Comparison of ENCODE assay signal across 8 cellular contexts in the genomic region with DNA sequence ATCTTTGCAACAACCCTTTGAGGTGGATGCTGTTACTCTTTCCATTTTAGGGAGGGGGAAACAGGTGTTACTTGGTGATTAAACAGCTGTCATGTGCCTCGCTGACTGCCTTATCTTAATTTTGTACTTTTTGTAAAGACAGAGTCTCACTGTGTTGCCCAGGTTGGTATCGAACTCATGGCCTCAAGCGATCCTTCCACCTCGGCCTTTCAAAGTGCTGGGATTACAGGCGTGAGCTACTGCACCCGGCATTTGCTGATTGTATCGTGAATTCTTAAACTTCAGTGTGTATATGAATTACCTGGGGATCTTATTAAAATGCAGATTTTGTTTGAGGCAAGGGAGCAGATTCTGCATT. TPM values are rescaled to one million over a fixed set of nuclear protein-coding genes. Genes with fewer than 3 reads are reported as not detected.
A peak's percentile ranks its signal among the peaks of the same experiment; 100 is the strongest.
DNase-seq lines count a peak whose midpoint lies in the region; ATAC-seq and TF ChIP-seq lines count a peak whose summit lies in the region.

No MANE protein-coding gene starts in this region.

- peak overlapping the region; percentile 98 for H3K4me3 Mint-ChIP-seq in activated naive CD4-positive, alpha-beta T cell treated with anti-CD3 and anti-CD28 coated beads for 36 hours
- H3K4me3 Mint-ChIP-seq in brain = peak overlapping the region; percentile 98 to 100 (median 99)

- no peak for TF ChIP-seq POLR2A in upper lobe of left lung (IDR thresholded peaks at IDR 0.05)

- no peak overlapping the region for H2BK15ac ChIP-seq in mesenchymal stem cell (ENCODE audit: low read depth, poor library complexity, severe bottlenecking)

- peaks cover 16 to 19% of the 10 kb centered on the region in 2 experiments for H3K36me3 ChIP-seq in mesenchymal stem cell (ENCODE audit: control insufficient read depth in 1 of 2, insufficient read depth in 2 of 2, low read depth in 1 of 2, low read length in 2 of 2)
- peaks cover 0 to 10% (median 2%) of the 10 kb centered on the region in 4 donors for H3K36me3 ChIP-seq in upper lobe of left lung

- no peak overlapping the region for H2AFZ ChIP-seq in mesenchymal stem cell (ENCODE audit: low read depth, low read length)

- peak overlapping the region; percentile 97 for H3K9ac ChIP-seq in mesenchymal stem cell (ENCODE audit: low read length)

- H3K9me3 ChIP-seq in mesenchymal stem cell (ENCODE audit: control insufficient read depth, low read length) = no peaks in the 10 kb centered on the region
- no peaks in the 10 kb centered on the region for H3K9me3 ChIP-seq in upper lobe of left lung

- DNase-seq in activated naive CD4-positive, alpha-beta T cell treated with anti-CD3 and anti-CD28 coated beads for 36 hours = no peak
- no peak for DNase-seq in activated naive CD4-positive, alpha-beta T cell (lab: John Stamatoyannopoulos, UW)
- DNase-seq in mesenchymal stem cell = no peak
- DNase-seq in upper lobe of left lung = no peak
- DNase-seq in SW 1271 (lab: John Stamatoyannopoulos, UW) = no peak
- no peak for DNase-seq in DMS153 treated with DMSO at 0.1 percent for 48 hours (lab: John Stamatoyannopoulos, UW; ENCODE audit: unreplicated experiment)

- intact Hi-C loops in activated naive CD4-positive, alpha-beta T cell treated with anti-CD3 and anti-CD28 coated beads for 36 hours (cut with micrococcal nuclease) = loop anchor here (2.0 kb wide), 4 partner anchors 176 to 488 kb away; a partner anchor contains a TSS

- H3K4me1 Mint-ChIP-seq in activated naive CD4-positive, alpha-beta T cell treated with anti-CD3 and anti-CD28 coated beads for 36 hours (ENCODE audit: low read depth) = peaks cover 43% of the 10 kb centered on the region
- H3K4me1 Mint-ChIP-seq in brain = peaks cover 54% of the 10 kb centered on the region

- no peak overlapping the region for H4K8ac ChIP-seq in mesenchymal stem cell (ENCODE audit: low read length)

- peak overlapping the region; percentile 95 for H3K27ac ChIP-seq in mesenchymal stem cell (ENCODE audit: low read length, poor library complexity, severe bottlenecking)
- H3K27ac ChIP-seq in upper lobe of left lung = peak overlapping the region; percentile 91 to 96 (median 94)

- CTCF ChIA-PET in activated naive CD4-positive, alpha-beta T cell treated with anti-CD3 and anti-CD28 coated beads for 36 hours (lab: Charles Lee) = interaction anchor here (0.8 to 4.6 kb wide), 13 partner anchors 16 to 168 kb away, joined by 3 to 72 read pairs (median 4); a partner anchor contains a TSS

- peak overlapping the region in 1 of 2 experiments; percentile 99 for H3K18ac ChIP-seq in mesenchymal stem cell (ENCODE audit: low read depth in 1 of 2, low read length in 2 of 2)

- no peaks in the 10 kb centered on the region for H3K27me3 Mint-ChIP-seq in activated naive CD4-positive, alpha-beta T cell treated with anti-CD3 and anti-CD28 coated beads for 36 hours (ENCODE audit: low read depth)
- H3K27me3 Mint-ChIP-seq in brain = peaks cover 23% of the 10 kb centered on the region

- H4K91ac ChIP-seq in mesenchymal stem cell (ENCODE audit: low read length) = no peak overlapping the region

- 14% methylated on average over 7 of the region's 7 CpGs for WGBS in mesenchymal stem cell
- 0 to 3% methylated on average over 7 of the region's 7 CpGs for WGBS in upper lobe of left lung, 2 donors

- H3K4me3 ChIP-seq in mesenchymal stem cell (ENCODE audit: insufficient read depth in 1 of 2, low read depth in 1 of 2, low read length in 2 of 2) = peak overlapping the region; percentile 86 to 87
- H3K4me3 ChIP-seq in upper lobe of left lung = peak overlapping the region; percentile 60 to 76 (median 72)

- peak in 1 of 2 experiments; percentile 7 for TF ChIP-seq CTCF in brain (conservative IDR thresholded peaks at IDR 0.05)
- no peak for TF ChIP-seq CTCF in upper lobe of left lung (IDR thresholded peaks at IDR 0.05)

- H3K36me3 Mint-ChIP-seq in activated naive CD4-positive, alpha-beta T cell treated with anti-CD3 and anti-CD28 coated beads for 36 hours (ENCODE audit: low read depth) = peaks cover 10% of the 10 kb centered on the region
- H3K36me3 Mint-ChIP-seq in brain = peaks cover 11% of the 10 kb centered on the region

- H3K79me1 ChIP-seq in mesenchymal stem cell (replicated peaks; ENCODE audit: low read length, poor library complexity, severe bottlenecking) = peaks cover 8% of the 10 kb centered on the region

- no peak overlapping the region for H3K23ac ChIP-seq in mesenchymal stem cell (ENCODE audit: low read length in 2 of 2)

- no peak overlapping the region for H3K4ac ChIP-seq in mesenchymal stem cell (ENCODE audit: low read depth in 1 of 2, low read length in 2 of 2)

- no peak for TF ChIP-seq EP300 in upper lobe of left lung (IDR thresholded peaks at IDR 0.05)

- peaks cover 15% of the 10 kb centered on the region for H3K4me1 ChIP-seq in mesenchymal stem cell (ENCODE audit: control insufficient read depth, insufficient read depth, low read depth, low read length)
- H3K4me1 ChIP-seq in upper lobe of left lung = peaks cover 20 to 40% (median 26%) of the 10 kb centered on the region in 4 donors

- no peaks in the 10 kb centered on the region for H3K9me3 Mint-ChIP-seq in activated naive CD4-positive, alpha-beta T cell treated with anti-CD3 and anti-CD28 coated beads for 36 hours
- peaks cover 0 to 10% (median 3%) of the 10 kb centered on the region in 5 experiments for H3K9me3 Mint-ChIP-seq in brain

- ATAC-seq in upper lobe of left lung (ENCODE audit: low FRiP score in 2 of 2) = no peak
- ATAC-seq in activated CD4-positive, CD25-positive, alpha-beta regulatory T cell treated with anti-CD3 and anti-CD28 coated beads, Interleukin-2, amount 50 U/mL, for 24 hours = no peak

- H3K27ac Mint-ChIP-seq in activated naive CD4-positive, alpha-beta T cell treated with anti-CD3 and anti-CD28 coated beads for 36 hours = peak overlapping the region; percentile 94
- H3K27ac Mint-ChIP-seq in brain = peak overlapping the region; percentile 96 to 99 (median 99)

- H2BK120ac ChIP-seq in mesenchymal stem cell (ENCODE audit: low read depth, low read length) = no peak overlapping the region

- H2AK5ac ChIP-seq in mesenchymal stem cell (ENCODE audit: low read length, severe bottlenecking) = no peak overlapping the region

- H3K27me3 ChIP-seq in mesenchymal stem cell (ENCODE audit: control insufficient read depth in 1 of 2, insufficient read depth in 1 of 2, low read length in 2 of 2) (no peaks in the 10 kb centered on the region), upper lobe of left lung (no peaks in the 10 kb centered on the region)

- H3K4me2 ChIP-seq in mesenchymal stem cell (ENCODE audit: low read length, poor library complexity, severe bottlenecking) = peak overlapping the region; percentile 64

- H2BK5ac ChIP-seq in mesenchymal stem cell (ENCODE audit: low read depth, low read length, poor library complexity, severe bottlenecking) = no peak overlapping the region

- no peak overlapping the region for H2BK12ac ChIP-seq in mesenchymal stem cell (ENCODE audit: low read length in 2 of 2)

- H3K14ac ChIP-seq in mesenchymal stem cell (ENCODE audit: low read length in 2 of 2) = peak overlapping the region in 1 of 2 experiments; percentile 2

RNA-seq across cellular contexts. Expression of a gene that starts 0.7 kb away (rescaled TPM):
- total RNA-seq in activated naive CD4-positive, alpha-beta T cell treated with anti-CD3 and anti-CD28 coated beads for 36 hours = 10 to 100 TPM; 56.6 to 60.6 TPM
- polyA plus RNA-seq in brain (ENCODE audit: insufficient read depth, low read depth, low replicate concordance) = 65.0 TPM
- 55.2 TPM for polyA plus RNA-seq in mesenchymal stem cell (2013, experiment 1 of 2)
- polyA plus RNA-seq in mesenchymal stem cell (2013, experiment 2 of 2) = 55.8 TPM
- 10 to 100 TPM; 28.1 to 59.1 (median 43.6) TPM for total RNA-seq in upper lobe of left lung

RNA-seq across cellular contexts. Expression of a gene that starts 29.1 kb away (rescaled TPM):
- under 1 TPM; 0.20 to 0.62 TPM for total RNA-seq in activated naive CD4-positive, alpha-beta T cell treated with anti-CD3 and anti-CD28 coated beads for 36 hours
- 5.2 TPM for polyA plus RNA-seq in brain (ENCODE audit: insufficient read depth, low read depth, low replicate concordance)
- polyA plus RNA-seq in mesenchymal stem cell (2013, experiment 1 of 2) = 8.4 TPM
- polyA plus RNA-seq in mesenchymal stem cell (2013, experiment 2 of 2) = 8.4 TPM
- 10 to 100 TPM in 4 of 6 donors, 1 to 10 TPM in 2; 3.1 to 65.1 (median 12.7) TPM for total RNA-seq in upper lobe of left lung

RNA-seq across cellular contexts. Expression of a gene that starts 30.6 kb away (rescaled TPM):
- total RNA-seq in activated naive CD4-positive, alpha-beta T cell treated with anti-CD3 and anti-CD28 coated beads for 36 hours = not detected
- polyA plus RNA-seq in brain (ENCODE audit: insufficient read depth, low read depth, low replicate concordance) = 0.31 TPM
- polyA plus RNA-seq in mesenchymal stem cell (2013, experiment 1 of 2) = 0.48 TPM
- 0.47 TPM for polyA plus RNA-seq in mesenchymal stem cell (2013, experiment 2 of 2)
- 1 to 10 TPM in 5 of 6 donors, not detected in 1; 1.1 to 7.3 (median 1.7) TPM for total RNA-seq in upper lobe of left lung
